ENCODE assay signal across 34 cellular contexts in genomic region chrX:87310780-87311179, GRCh38.
"Had no signal": no experiment of that assay in that cellular context is flagged by ENCODE, and none has a peak within 500 bp of the region (broad histone marks: within the 10 kb centered on the region; RNA-seq: fewer than 3 reads in every experiment).

No MANE protein-coding gene starts in this region.

- H3K9me3 ChIP-seq: MG63 had no signal

- H3K27ac ChIP-seq: KMS-11 had no signal

- H3K9ac ChIP-seq: KMS-11 had no signal

- H3K4me2 ChIP-seq: KMS-11 had no signal

- H3K27me3 ChIP-seq: MG63 had no signal

- H3K4me3 ChIP-seq: MG63 had no signal

- DNase-seq: Karpas-422, Kasumi-1, KG1, MG63, MM.1S, MV-4-11, NCI-H1048, NCI-H1092, NCI-H1092 treated with DMSO at 0.1 percent for 48 hours, NCI-H1105, NCI-H1105 treated with DMSO at 0.1 percent for 48 hours, NCI-H1417, NCI-H1417 treated with DMSO at 0.1 percent for 48 hours, NCI-H1436, NCI-H1436 treated with DMSO at 0.1 percent for 48 hours, NCI-H146, NCI-H1694, NCI-H1694 treated with DMSO at 0.1 percent for 48 hours, NCI-H187, NCI-H187 treated with DMSO at 0.1 percent for 48 hours, NCI-H1930, NCI-H2029, NCI-H2029 treated with DMSO at 0.1 percent for 48 hours, NCI-H2081, NCI-H2081 treated with DMSO at 0.1 percent for 48 hours, NCI-H2107, NCI-H2171, NCI-H2171 treated with DMSO at 0.1 percent for 48 hours, NCI-H2227 treated with DMSO at 0.1 percent for 48 hours, NCI-H226, NCI-H345, NCI-H446, NCI-H446 treated with DMSO at 0.1 percent for 48 hours had no signal

- H3K36me3 ChIP-seq: MG63 had no signal
